Comparison of ENCODE assay signal across 14 cellular contexts in genomic region chr17:69117855-69118758, GRCh38. TPM values are rescaled to one million over a fixed set of nuclear protein-coding genes. Genes with fewer than 3 reads are reported as not detected.
DNase-seq lines count a peak whose midpoint lies in the region; ATAC-seq, FAIRE-seq and TF ChIP-seq lines count a peak whose summit lies in the region.
"Had no signal": no experiment of that assay in that cellular context is flagged by ENCODE, and none has a peak within 500 bp of the region (broad histone marks: within the 10 kb centered on the region; RNA-seq: fewer than 3 reads in every experiment).

No MANE protein-coding gene starts in this region.

- H3K18ac ChIP-seq in neuronal stem cell (ENCODE audit: low read length) = no peak overlapping the region

- intact Hi-C loops in spleen (cut with DNase I; ENCODE audit: low total_unique reads) = no loop called here

- H3K4me3 ChIP-seq in neuronal stem cell (ENCODE audit: low read length in 2 of 2) (no peak overlapping the region), spleen (no peak overlapping the region)
- H3K4me3 ChIP-seq: prostate gland had no signal

- H3K9ac ChIP-seq in neuronal stem cell (ENCODE audit: low read depth, low read length, poor library complexity) = no peak overlapping the region

- WGBS in neuronal stem cell (ENCODE audit: extremely low coverage in 2 of 2, insufficient read length in 2 of 2, insufficient replicate concordance in 1 of 2), 2 donors = no CpG with 5 or more reads among the region's 2 CpGs
- 46 to 58% (median 56%) methylated on average over 2 of the region's 2 CpGs for WGBS in spleen, 5 donors

- no peak for DNase-seq in GM18507 (ENCODE audit: extremely low spot score, insufficient read length, low read depth)
- peak; percentile 5 for DNase-seq in fibroblast of peridontal ligament (ENCODE audit: extremely low read depth)
- no peak for DNase-seq in NCI-H1694 (lab: John Stamatoyannopoulos, UW)
- DNase-seq in H4 (ENCODE audit: low spot score) = no peak
- no peak for DNase-seq in neuronal stem cell (ENCODE audit: low spot score)
- no peak for DNase-seq in spleen
- DNase-seq: activated CD4-positive, alpha-beta T cell treated with anti-CD3 and anti-CD28 coated beads, Interleukin-2, amount 50 U/mL, for 1 hour; DMS53; NCI-H1105 had no signal

- no peak for TF ChIP-seq POLR2A in spleen (IDR thresholded peaks at IDR 0.05)

- H3K36me3 ChIP-seq in neuronal stem cell (replicated peaks in 1 of 2; ENCODE audit: control insufficient read depth in 2 of 2, insufficient read depth in 2 of 2, low read length in 2 of 2) = no peaks in the 10 kb centered on the region
- H3K36me3 ChIP-seq in spleen = no peaks in the 10 kb centered on the region
- H3K36me3 ChIP-seq: prostate gland had no signal

- H3K14ac ChIP-seq in neuronal stem cell (ENCODE audit: low read length) = no peak overlapping the region

- H2BK12ac ChIP-seq in neuronal stem cell (ENCODE audit: low read length) = no peak overlapping the region

- H3K27me3 ChIP-seq in neuronal stem cell (ENCODE audit: control insufficient read depth in 3 of 3, insufficient read depth in 3 of 3, low read depth in 1 of 3, low read length in 3 of 3) (no peaks in the 10 kb centered on the region), spleen (replicated peaks in 1 of 7) (no peaks in the 10 kb centered on the region)

- no peaks in the 10 kb centered on the region for H3K79me1 ChIP-seq in neuronal stem cell (ENCODE audit: low read depth, low read length)

- H3K4ac ChIP-seq in neuronal stem cell (ENCODE audit: low read length) = no peak overlapping the region

- H2BK120ac ChIP-seq in neuronal stem cell (ENCODE audit: low read depth, low read length) = no peak overlapping the region

- no peak overlapping the region for H2AFZ ChIP-seq in neuronal stem cell (ENCODE audit: low read length)

- H4K8ac ChIP-seq in neuronal stem cell (ENCODE audit: low read depth, low read length) = no peak overlapping the region

- H4K91ac ChIP-seq in neuronal stem cell (ENCODE audit: low read depth, low read length, poor library complexity) = no peak overlapping the region

- no peak for TF ChIP-seq CTCF in spleen (IDR thresholded peaks at IDR 0.05 in 8 of 11, conservative IDR thresholded peaks at IDR 0.05 in 3 of 11)

- ATAC-seq in GM21423 (IDR thresholded peaks at IDR 0.05; ENCODE audit: unreplicated experiment) (peak; percentile 35), HG03135 (IDR thresholded peaks at IDR 0.05; ENCODE audit: unreplicated experiment) (peak; percentile 38)
- ATAC-seq: left lobe of liver had no signal

- no peak overlapping the region for H2BK15ac ChIP-seq in neuronal stem cell (ENCODE audit: low read length)

- H3K4me1 ChIP-seq in neuronal stem cell (ENCODE audit: control insufficient read depth in 2 of 2, insufficient read depth in 1 of 2, low read depth in 1 of 2, low read length in 2 of 2) = no peaks in the 10 kb centered on the region
- peaks cover 0 to 40% (median 14%) of the 10 kb centered on the region in 6 donors for H3K4me1 ChIP-seq in spleen
- H3K4me1 ChIP-seq: prostate gland had no signal

- H3K9me3 ChIP-seq in neuronal stem cell (replicated peaks in 1 of 2; ENCODE audit: control insufficient read depth in 2 of 2, insufficient read depth in 1 of 2, low read depth in 1 of 2, low read length in 2 of 2) = no peaks in the 10 kb centered on the region
- H3K9me3 ChIP-seq in spleen = no peaks in the 10 kb centered on the region
- H3K9me3 ChIP-seq: prostate gland had no signal

- H3K27ac ChIP-seq in neuronal stem cell (replicated peaks; ENCODE audit: low read length) (no peak overlapping the region), spleen (peak overlapping the region in 3 of 8 donors; percentile 14 to 33 (median 15))
- H3K27ac ChIP-seq: prostate gland, RWPE1 had no signal

- H2BK5ac ChIP-seq in neuronal stem cell (ENCODE audit: low read length) = no peak overlapping the region

- H2AK5ac ChIP-seq in neuronal stem cell (ENCODE audit: low read depth, low read length) = no peak overlapping the region

- H3K23ac ChIP-seq in neuronal stem cell (ENCODE audit: low read depth, low read length, poor library complexity) = no peak overlapping the region

- FAIRE-seq in GM18507 (lab: Jason Lieb, UNC) = peak; percentile 44

- H3K4me2 ChIP-seq in neuronal stem cell (ENCODE audit: insufficient read depth, low read length, poor library complexity, severe bottlenecking) = no peak overlapping the region

RNA-seq across cellular contexts. Expression of gene ABCA6, which starts 23.6 kb away (rescaled TPM):
- 1.2 TPM in 1 of 2 replicates, not detected in the other for total RNA-seq in H4 (2014; rRNA removed; shearing (Covaris generic))
- polyA plus RNA-seq in neuronal stem cell (2013, experiment 1 of 2) = not detected
- polyA plus RNA-seq in neuronal stem cell (2013, experiment 2 of 2) = not detected
- total RNA-seq in spleen = 10 to 100 TPM in 5 of 7 donors, 1 to 10 TPM in 2; 5.5 to 23.2 (median 14.1) TPM
- 1 to 10 TPM; 2.3 to 2.9 (median 2.3) TPM for polyA plus RNA-seq in spleen

RNA-seq across cellular contexts. Expression of gene ABCA9, which starts 57.4 kb away (rescaled TPM):
- not detected in 2 replicates for total RNA-seq in H4 (2014; rRNA removed; shearing (Covaris generic))
- not detected for polyA plus RNA-seq in neuronal stem cell (2013, experiment 1 of 2)
- under 0.01 TPM for polyA plus RNA-seq in neuronal stem cell (2013, experiment 2 of 2)
- 1 to 10 TPM in 6 of 7 donors, under 1 TPM in 1; 0.30 to 5.7 (median 2.4) TPM for total RNA-seq in spleen
- under 1 TPM; 0.35 to 0.42 (median 0.35) TPM for polyA plus RNA-seq in spleen
